13 cellular contexts compared by ENCODE assay signal in the genomic region with DNA sequence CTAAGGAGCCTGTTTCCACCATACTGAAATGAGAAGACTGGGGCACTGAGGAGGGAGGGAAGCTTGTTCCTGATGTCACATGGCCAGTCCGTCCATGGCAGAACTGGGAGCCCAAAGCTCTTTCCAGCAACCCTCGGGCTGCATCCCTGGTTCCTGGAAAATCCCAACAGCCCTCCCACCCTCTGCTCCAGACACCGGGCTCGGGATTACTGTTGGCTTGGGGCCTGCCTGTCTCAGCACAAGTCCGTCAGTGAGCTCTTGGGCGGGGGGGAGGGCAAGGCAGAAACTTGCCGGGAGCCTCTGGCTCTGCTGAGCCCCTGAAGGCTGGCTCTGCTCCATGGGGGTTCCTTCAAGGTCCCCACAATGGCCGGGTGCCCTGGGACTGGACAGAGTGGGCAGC. TPM values are rescaled to one million over a fixed set of nuclear protein-coding genes. Genes with fewer than 3 reads are reported as not detected.
A peak's percentile ranks its signal among the peaks of the same experiment; 100 is the strongest.
DNase-seq lines count a peak whose midpoint lies in the region; ATAC-seq and TF ChIP-seq lines count a peak whose summit lies in the region.
"Had no signal": no experiment of that assay in that cellular context is flagged by ENCODE, and none has a peak within 500 bp of the region (broad histone marks: within the 10 kb centered on the region; RNA-seq: fewer than 3 reads in every experiment).

No MANE protein-coding gene starts in this region.

- no peak overlapping the region for H3K23ac ChIP-seq in mesenchymal stem cell (ENCODE audit: low read length in 2 of 2)

- H3K4ac ChIP-seq in mesenchymal stem cell (ENCODE audit: low read depth in 1 of 2, low read length in 2 of 2) = no peak overlapping the region

- peak overlapping the region in 1 of 2 experiments; percentile 24 for H3K4me3 ChIP-seq in mesenchymal stem cell (ENCODE audit: insufficient read depth in 1 of 2, low read depth in 1 of 2, low read length in 2 of 2)
- no peak overlapping the region for H3K4me3 ChIP-seq in upper lobe of right lung
- H3K4me3 ChIP-seq: colonic mucosa, stomach had no signal

- no peak overlapping the region for H2AK5ac ChIP-seq in mesenchymal stem cell (ENCODE audit: low read length, severe bottlenecking)

- peaks cover 0 to 4% of the 10 kb centered on the region in 2 experiments for H3K27me3 ChIP-seq in mesenchymal stem cell (ENCODE audit: control insufficient read depth in 1 of 2, insufficient read depth in 1 of 2, low read length in 2 of 2)
- no peaks in the 10 kb centered on the region for H3K27me3 ChIP-seq in upper lobe of right lung
- H3K27me3 ChIP-seq: colonic mucosa had no signal

- no peak overlapping the region for H2BK5ac ChIP-seq in mesenchymal stem cell (ENCODE audit: low read depth, low read length, poor library complexity, severe bottlenecking)

- H3K4me2 ChIP-seq in mesenchymal stem cell (ENCODE audit: low read length, poor library complexity, severe bottlenecking) = no peak overlapping the region

- H3K27ac ChIP-seq in mesenchymal stem cell (ENCODE audit: low read length, poor library complexity, severe bottlenecking) (no peak overlapping the region), upper lobe of right lung (peak overlapping the region; percentile 24)
- H3K27ac ChIP-seq: colonic mucosa had no signal

- peak overlapping the region; percentile 75 for H4K8ac ChIP-seq in mesenchymal stem cell (ENCODE audit: low read length)

- peak overlapping the region; percentile 39 for H4K91ac ChIP-seq in mesenchymal stem cell (ENCODE audit: low read length)

- no peak for TF ChIP-seq CTCF in upper lobe of right lung (IDR thresholded peaks at IDR 0.05)

- H3K36me3 ChIP-seq in mesenchymal stem cell (ENCODE audit: control insufficient read depth in 1 of 2, insufficient read depth in 2 of 2, low read depth in 1 of 2, low read length in 2 of 2) (no peaks in the 10 kb centered on the region), upper lobe of right lung (no peaks in the 10 kb centered on the region)
- H3K36me3 ChIP-seq: colonic mucosa, stomach had no signal

- H3K14ac ChIP-seq in mesenchymal stem cell (ENCODE audit: low read length in 2 of 2) = no peak overlapping the region

- DNase-seq in NCI-H446 (lab: John Stamatoyannopoulos, UW) = peak; percentile 21 to 55
- DNase-seq in dermis blood vessel endothelial cell = peak; percentile 62
- no peak for DNase-seq in mesenchymal stem cell
- DNase-seq in upper lobe of right lung = no peak
- DNase-seq in DMS79 treated with DMSO at 0.1 percent for 48 hours (lab: John Stamatoyannopoulos, UW) = no peak
- DNase-seq in retina = no peak
- DNase-seq: activated CD8-positive, alpha-beta memory T cell treated with anti-CD3 and anti-CD28 coated beads, Interleukin-2, amount 10 ng/mL, durations not matched to agents 7 days and 5 days; colonic mucosa; NCI-H526 treated with DMSO at 0.1 percent for 48 hours; stomach had no signal

- H3K9ac ChIP-seq in mesenchymal stem cell (ENCODE audit: low read length) = no peak overlapping the region

- peak overlapping the region; percentile 49 for H2BK120ac ChIP-seq in mesenchymal stem cell (ENCODE audit: low read depth, low read length)

- peak overlapping the region; percentile 32 to 33 for H3K18ac ChIP-seq in mesenchymal stem cell (ENCODE audit: low read depth in 1 of 2, low read length in 2 of 2)

- H2BK15ac ChIP-seq in mesenchymal stem cell (ENCODE audit: low read depth, poor library complexity, severe bottlenecking) = no peak overlapping the region

- H3K79me1 ChIP-seq in mesenchymal stem cell (replicated peaks; ENCODE audit: low read length, poor library complexity, severe bottlenecking) = no peaks in the 10 kb centered on the region

- H3K4me1 ChIP-seq in mesenchymal stem cell (ENCODE audit: control insufficient read depth, insufficient read depth, low read depth, low read length) = peaks cover 17% of the 10 kb centered on the region
- no peaks in the 10 kb centered on the region for H3K4me1 ChIP-seq in upper lobe of right lung
- H3K4me1 ChIP-seq: colonic mucosa had no signal

- WGBS in mesenchymal stem cell = 68% methylated on average over 4 of the region's 8 CpGs

- intact Hi-C loops in upper lobe of right lung (cut with DNase I) = no loop called here

- H2BK12ac ChIP-seq in mesenchymal stem cell (ENCODE audit: low read length in 2 of 2) = no peak overlapping the region

- no peak overlapping the region for H2AFZ ChIP-seq in mesenchymal stem cell (ENCODE audit: low read depth, low read length)

- ATAC-seq in upper lobe of right lung (no peak), HG03159 (IDR thresholded peaks at IDR 0.05; ENCODE audit: unreplicated experiment) (no peak)
- ATAC-seq: activated CD8-positive, alpha-beta memory T cell treated with anti-CD3 and anti-CD28 coated beads, Interleukin-2, amount 10 ng/mL, durations not matched to agents 7 days and 5 days; activated naive CD4-positive, alpha-beta T cell treated with anti-CD3 and anti-CD28 coated beads, Interleukin-2, amount 50 U/mL, for 72 hours had no signal

- H3K9me3 ChIP-seq in mesenchymal stem cell (ENCODE audit: control insufficient read depth, low read length) (no peaks in the 10 kb centered on the region), upper lobe of right lung (no peaks in the 10 kb centered on the region)
- H3K9me3 ChIP-seq: colonic mucosa, stomach had no signal

RNA-seq across cellular contexts. Expression of a gene that starts 6.3 kb away (rescaled TPM):
- total RNA-seq in dermis blood vessel endothelial cell = 14.5 and 21.5 TPM in 2 replicates
- 6.9 TPM for polyA plus RNA-seq in mesenchymal stem cell (2013, experiment 1 of 2)
- polyA plus RNA-seq in mesenchymal stem cell (2013, experiment 2 of 2) = 7.2 TPM
- 23.0 TPM for total RNA-seq in upper lobe of right lung

RNA-seq across cellular contexts. Expression of a gene that starts 18.2 kb away (rescaled TPM):
- total RNA-seq in dermis blood vessel endothelial cell (27.4 and 53.9 TPM in 2 replicates), upper lobe of right lung (205 TPM)
- 9.9 TPM for polyA plus RNA-seq in mesenchymal stem cell (2013, experiment 1 of 2)
- 8.6 TPM for polyA plus RNA-seq in mesenchymal stem cell (2013, experiment 2 of 2)
- total RNA-seq: activated CD8-positive, alpha-beta memory T cell treated with anti-CD3 and anti-CD28 coated beads, Interleukin-2, amount 10 ng/mL, durations not matched to agents 7 days and 5 days; activated naive CD4-positive, alpha-beta T cell treated with anti-CD3 and anti-CD28 coated beads, Interleukin-2, amount 50 U/mL, for 72 hours had no signal
- polyA plus RNA-seq: IgD-negative memory B cell had no signal

RNA-seq across cellular contexts. Expression of a gene that starts 30.8 kb away (rescaled TPM):
- 0.19 and 4.1 TPM in 2 replicates for total RNA-seq in dermis blood vessel endothelial cell
- polyA plus RNA-seq in mesenchymal stem cell (2013, experiment 1 of 2) = 0.03 TPM
- polyA plus RNA-seq in mesenchymal stem cell (2013, experiment 2 of 2) = 0.10 TPM
- 1.2 TPM for total RNA-seq in upper lobe of right lung

RNA-seq across cellular contexts. Expression of a gene that starts 40.8 kb away (rescaled TPM):
- total RNA-seq in dermis blood vessel endothelial cell = under 0.01 TPM in 1 of 2 replicates, not detected in the other
- 0.06 TPM for polyA plus RNA-seq in mesenchymal stem cell (2013, experiment 1 of 2)
- polyA plus RNA-seq in mesenchymal stem cell (2013, experiment 2 of 2) = not detected
- total RNA-seq in upper lobe of right lung = not detected
- total RNA-seq: activated CD8-positive, alpha-beta memory T cell treated with anti-CD3 and anti-CD28 coated beads, Interleukin-2, amount 10 ng/mL, durations not matched to agents 7 days and 5 days; activated naive CD4-positive, alpha-beta T cell treated with anti-CD3 and anti-CD28 coated beads, Interleukin-2, amount 50 U/mL, for 72 hours had no signal
- polyA plus RNA-seq: IgD-negative memory B cell had no signal

Comparison
In these comparisons a context has a peak if more than half of its experiments do, and no peak if none do; other contexts are left out.
1. DNase-seq: peak in NCI-H446 (2 of 2) and dermis blood vessel endothelial cell (single experiment); none in mesenchymal stem cell (single experiment), upper lobe of right lung (single experiment), DMS79 treated with DMSO at 0.1 percent for 48 hours (single experiment) and retina (single experiment).